Comparison of ENCODE assay signal across 8 cellular contexts in genomic region chr15:85625856-85626255, GRCh38.
DNase-seq lines count a peak whose midpoint lies in the region; ATAC-seq and TF ChIP-seq lines count a peak whose summit lies in the region.

No MANE protein-coding gene starts in this region.

- ATAC-seq in activated CD4-positive, CD25-positive, alpha-beta regulatory T cell treated with anti-CD3 and anti-CD28 coated beads, Interleukin-2, amount 50 U/mL, for 24 hours, result peak; percentile 95 to 96
- ATAC-seq in HG02981 (IDR thresholded peaks at IDR 0.05; ENCODE audit: unreplicated experiment), result peak; percentile 95
- ATAC-seq in activated T-helper 17 cell treated with anti-CD3 and anti-CD28 coated beads, Interleukin-2, amount 50 U/mL, for 72 hours (replicated peaks), result peak; percentile 86
- peak; percentile 28 for ATAC-seq in left lung

- H3K27me3 Mint-ChIP-seq in activated T-helper 17 cell treated with anti-CD3 and anti-CD28 coated beads, Interleukin-2, amount 50 U/mL, for 72 hours, result no peaks in the 10 kb centered on the region

- no peak overlapping the region for H3K4me3 ChIP-seq in left lung

- no peaks in the 10 kb centered on the region for H3K9me3 Mint-ChIP-seq in activated T-helper 17 cell treated with anti-CD3 and anti-CD28 coated beads, Interleukin-2, amount 50 U/mL, for 72 hours

- TF ChIP-seq CTCF in left lung (IDR thresholded peaks at IDR 0.05), result no peak

- H3K27ac ChIP-seq in left lung, result peak overlapping the region; percentile 71 to 88
- no peak overlapping the region for H3K27ac ChIP-seq in caudate nucleus (ENCODE audit: low read depth, low read length)

- peaks cover 34 to 90% of the 10 kb centered on the region in 2 donors for H3K4me1 ChIP-seq in left lung

- peak overlapping the region; percentile 86 for H3K27ac Mint-ChIP-seq in activated T-helper 17 cell treated with anti-CD3 and anti-CD28 coated beads, Interleukin-2, amount 50 U/mL, for 72 hours

- DNase-seq in activated CD4-positive, CD25-positive, alpha-beta regulatory T cell (lab: John Stamatoyannopoulos, UW), result no peak
- DNase-seq in left lung, result no peak
- DNase-seq in germinal center (ENCODE audit: low spot score), result no peak
- no peak for DNase-seq in cortex of kidney (lab: John Stamatoyannopoulos, UW)
- no peak for DNase-seq in caudate nucleus (lab: John Stamatoyannopoulos, UW)

- peaks cover 53% of the 10 kb centered on the region for H3K4me1 Mint-ChIP-seq in activated T-helper 17 cell treated with anti-CD3 and anti-CD28 coated beads, Interleukin-2, amount 50 U/mL, for 72 hours

- peaks cover 0 to 17% of the 10 kb centered on the region in 2 donors for H3K36me3 ChIP-seq in left lung

- H3K36me3 Mint-ChIP-seq in activated T-helper 17 cell treated with anti-CD3 and anti-CD28 coated beads, Interleukin-2, amount 50 U/mL, for 72 hours (ENCODE audit: low read depth), result peaks cover 61% of the 10 kb centered on the region

- H3K27me3 ChIP-seq in left lung, result no peaks in the 10 kb centered on the region

- H3K9me3 ChIP-seq in left lung, result no peaks in the 10 kb centered on the region

- H3K4me3 Mint-ChIP-seq in activated T-helper 17 cell treated with anti-CD3 and anti-CD28 coated beads, Interleukin-2, amount 50 U/mL, for 72 hours, result no peak overlapping the region

- intact Hi-C loops in left lung (cut with DNase I), result loop anchor here in 1 of 2 donors (10.0 kb wide), 1 partner anchor 79 kb away; no protein-coding TSS in a partner anchor

Comparison
In these comparisons a context has a peak if more than half of its experiments do, and no peak if none do; other contexts are left out.
1. ATAC-seq: peak in every context shown above with its lines; median percentile 96 in activated CD4-positive, CD25-positive, alpha-beta regulatory T cell treated with anti-CD3 and anti-CD28 coated beads, Interleukin-2, amount 50 U/mL, for 24 hours; 95 in HG02981; 86 in activated T-helper 17 cell treated with anti-CD3 and anti-CD28 coated beads, Interleukin-2, amount 50 U/mL, for 72 hours; 28 in left lung.